Comparison of ENCODE assay signal across 21 cellular contexts in the genomic region with DNA sequence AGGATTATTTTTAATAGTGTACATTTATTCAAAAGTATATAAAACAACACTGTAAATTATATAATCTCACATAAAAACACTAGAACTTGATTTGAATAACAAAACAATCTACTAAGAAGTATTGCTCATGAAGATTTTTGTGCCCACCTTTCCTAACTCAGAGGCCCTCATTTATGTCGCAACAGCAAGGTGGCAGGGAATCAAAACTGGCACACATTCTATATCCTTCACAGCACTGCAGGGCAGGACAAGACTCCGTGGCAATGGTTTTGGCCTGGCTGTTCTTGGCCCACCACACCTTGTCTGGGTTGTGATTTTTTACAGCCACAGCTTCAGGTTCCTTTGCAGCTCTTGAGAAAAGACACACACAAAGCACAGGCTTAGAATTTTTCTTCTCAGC.
"Had no signal": no experiment of that assay in that cellular context is flagged by ENCODE, and none has a peak within 500 bp of the region (broad histone marks: within the 10 kb centered on the region; RNA-seq: fewer than 3 reads in every experiment).

No MANE protein-coding gene starts in this region.

- ATAC-seq: lower lobe of right lung; naive thymus-derived CD8-positive, alpha-beta T cell; stimulated activated memory B cell treated with anti-CD40 and anti-IgM and Interleukin-4, amounts not matched to agents 10 μg/mL and 1 μg/mL and 100 μg/mL, for 72 hours; stimulated activated naive CD8-positive, alpha-beta T cell treated with anti-CD3 and anti-CD28 coated beads, Interleukin-15, Interleukin-2, amounts not matched to agents 100 U/mL and 50 U/mL, for 24 hours had no signal

- DNase-seq: dorsolateral prefrontal cortex; effector CD4-positive, alpha-beta T cell; hypothalamus; immature natural killer cell; islet precursor cell; kidney glomerular epithelial cell; left ventricle myocardium superior; lower lobe of right lung; naive thymus-derived CD8-positive, alpha-beta T cell; nephron progenitor cell; nucleus accumbens; ovary; sigmoid colon; spleen; stimulated activated CD4-positive, alpha-beta T cell treated with anti-CD3 and anti-CD28 coated beads, Interleukin-4, amount 100 ng/mL, for 4 hours; stimulated activated naive CD8-positive, alpha-beta T cell treated with anti-CD3 and anti-CD28 coated beads, Interleukin-15, Interleukin-2, amounts not matched to agents 100 U/mL and 50 U/mL, for 24 hours; substantia nigra; testis; tibial artery had no signal

- H3K4me3 ChIP-seq: dorsolateral prefrontal cortex, lower lobe of right lung, ovary, sigmoid colon, skin epidermis, spleen, testis, tibial artery had no signal

- H3K9me3 ChIP-seq: lower lobe of right lung, ovary, sigmoid colon, testis, tibial artery had no signal

- H3K27ac ChIP-seq: dorsolateral prefrontal cortex, lower lobe of right lung, ovary, sigmoid colon, skin epidermis, spleen, testis, tibial artery had no signal

- H3K27me3 ChIP-seq: dorsolateral prefrontal cortex, ovary, sigmoid colon, spleen, testis, tibial artery had no signal

- H3K36me3 ChIP-seq: lower lobe of right lung, ovary had no signal

- H3K4me1 ChIP-seq: lower lobe of right lung, spleen, testis, tibial artery had no signal
